23 cellular contexts compared by ENCODE assay signal in the genomic region with DNA sequence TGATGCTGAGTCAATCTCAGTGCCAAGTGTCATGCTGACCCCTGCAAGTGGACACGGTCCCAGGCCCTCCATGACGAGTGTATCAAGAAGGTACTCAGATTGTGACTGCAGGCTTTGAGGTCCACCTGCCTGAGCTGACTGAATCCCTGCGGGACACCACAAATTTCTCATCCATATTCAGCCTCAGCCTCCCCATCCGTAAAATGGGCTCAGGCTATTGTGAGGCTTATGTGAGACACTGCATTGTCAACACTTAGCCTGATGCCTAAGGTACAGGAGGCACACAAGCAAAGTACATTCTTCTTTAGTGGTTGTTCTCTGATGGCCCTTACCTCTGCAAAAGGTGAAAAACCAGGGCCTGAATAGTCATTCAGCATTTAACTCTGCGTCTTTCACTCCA.
A peak's percentile ranks its signal among the peaks of the same experiment; 100 is the strongest.
DNase-seq lines count a peak whose midpoint lies in the region; ATAC-seq, FAIRE-seq and TF ChIP-seq lines count a peak whose summit lies in the region.
"Had no signal": no experiment of that assay in that cellular context is flagged by ENCODE, and none has a peak within 500 bp of the region (broad histone marks: within the 10 kb centered on the region; RNA-seq: fewer than 3 reads in every experiment).

No MANE protein-coding gene starts in this region.

- no peaks in the 10 kb centered on the region for H3K27me3 ChIP-seq in uterus
- H3K27me3 ChIP-seq: BLaER1 treated with 17β-estradiol and CSF1 and Interleukin-3, amounts not matched to agents 10 nM and 100 nM had no signal

- H3K4me1 ChIP-seq in uterus = peaks cover 0 to 6% of the 10 kb centered on the region in 2 donors
- H3K4me1 ChIP-seq: A549, Caco-2 had no signal

- H3K27ac ChIP-seq in uterus = peak overlapping the region; percentile 74 to 84
- H3K27ac ChIP-seq: 22Rv1; A549; BLaER1 treated with 17β-estradiol and CSF1 and Interleukin-3, amounts not matched to agents 10 nM and 100 nM; C4-2B had no signal

- no peak overlapping the region for H3K4me3 Mint-ChIP-seq in activated T-cell treated with anti-CD3 and anti-CD28 coated beads, Interleukin-2, amount 50 U/mL, for 24 hours
- H3K4me3 Mint-ChIP-seq in neural crest cell = no peak overlapping the region
- H3K4me3 Mint-ChIP-seq: B cell; CD4-positive, alpha-beta T cell; CD8-positive, alpha-beta T cell had no signal

- no peaks in the 10 kb centered on the region for H3K9me3 Mint-ChIP-seq in activated T-cell treated with anti-CD3 and anti-CD28 coated beads, Interleukin-2, amount 50 U/mL, for 24 hours
- H3K9me3 Mint-ChIP-seq in neural crest cell = no peaks in the 10 kb centered on the region
- H3K9me3 Mint-ChIP-seq: CD4-positive, alpha-beta T cell; CD8-positive, alpha-beta T cell had no signal

- H3K27ac Mint-ChIP-seq in activated T-cell treated with anti-CD3 and anti-CD28 coated beads, Interleukin-2, amount 50 U/mL, for 24 hours = peak overlapping the region; percentile 22
- H3K27ac Mint-ChIP-seq in neural crest cell (ENCODE audit: unreplicated experiment) = peak overlapping the region; percentile 57
- H3K27ac Mint-ChIP-seq: B cell; CD4-positive, alpha-beta T cell; CD8-positive, alpha-beta T cell had no signal

- TF ChIP-seq CTCF in neural crest cell (conservative IDR thresholded peaks at IDR 0.05) = no peak
- no peak for TF ChIP-seq CTCF in uterus (IDR thresholded peaks at IDR 0.05)

- no peak for TF ChIP-seq POLR2A in uterus (IDR thresholded peaks at IDR 0.05)

- no peak for ATAC-seq in HG02973 (IDR thresholded peaks at IDR 0.05; ENCODE audit: unreplicated experiment)
- ATAC-seq: A549; CD8-positive, alpha-beta T cell had no signal

- H3K27me3 Mint-ChIP-seq in activated T-cell treated with anti-CD3 and anti-CD28 coated beads, Interleukin-2, amount 50 U/mL, for 24 hours = peaks cover 22% of the 10 kb centered on the region
- no peaks in the 10 kb centered on the region for H3K27me3 Mint-ChIP-seq in neural crest cell (ENCODE audit: low read depth)
- H3K27me3 Mint-ChIP-seq: CD4-positive, alpha-beta T cell had no signal

- H3K36me3 Mint-ChIP-seq in activated T-cell treated with anti-CD3 and anti-CD28 coated beads, Interleukin-2, amount 50 U/mL, for 24 hours (ENCODE audit: low read depth) = no peaks in the 10 kb centered on the region
- H3K36me3 Mint-ChIP-seq in neural crest cell (ENCODE audit: low read depth) = peaks cover 4% of the 10 kb centered on the region
- H3K36me3 Mint-ChIP-seq: CD8-positive, alpha-beta T cell had no signal

- no peak for DNase-seq in activated T-cell treated with anti-CD3 and anti-CD28 coated beads, Interleukin-2, amount 50 U/mL, for 24 hours
- DNase-seq in activated T-cell treated with anti-CD3 and anti-CD28 coated beads, Interleukin-2, amount 50 U/mL, for 1 hour = no peak
- DNase-seq in HTR-8/SVneo (ENCODE audit: insufficient read length, low spot score) (no peak), neural crest cell (ENCODE audit: low read depth, low spot score) (no peak), uterus (no peak), LoVo (ENCODE audit: low spot score) (no peak)
- DNase-seq: AML-193; Caco-2; Calu3; CD4-positive, alpha-beta T cell; CD8-positive, alpha-beta T cell; DMS79 treated with DMSO at 0.1 percent for 48 hours; GF-D8 had no signal

- H3K9me3 ChIP-seq in uterus = no peaks in the 10 kb centered on the region
- H3K9me3 ChIP-seq: A549; BLaER1 treated with 17β-estradiol and CSF1 and Interleukin-3, amounts not matched to agents 10 nM and 100 nM; Caco-2 had no signal

- peak; percentile 55 for FAIRE-seq in HTR-8/SVneo (lab: Jason Lieb, UNC)
- FAIRE-seq: A549, D721Med, G401.6, GM12891, GM19239 had no signal

- H3K4me1 Mint-ChIP-seq in activated T-cell treated with anti-CD3 and anti-CD28 coated beads, Interleukin-2, amount 50 U/mL, for 24 hours (ENCODE audit: low read depth) = peaks cover 39% of the 10 kb centered on the region
- H3K4me1 Mint-ChIP-seq in neural crest cell = peaks cover 3% of the 10 kb centered on the region

- H3K36me3 ChIP-seq in uterus = no peaks in the 10 kb centered on the region

- no peak overlapping the region for H3K4me3 ChIP-seq in uterus
- H3K4me3 ChIP-seq: A549; BLaER1 treated with 17β-estradiol and CSF1 and Interleukin-3, amounts not matched to agents 10 nM and 100 nM had no signal

- intact Hi-C loops in uterus (cut with DNase I; ENCODE audit: low total_unique reads) = no loop called here
